ENCODE assay signal across 35 cellular contexts in the genomic region with DNA sequence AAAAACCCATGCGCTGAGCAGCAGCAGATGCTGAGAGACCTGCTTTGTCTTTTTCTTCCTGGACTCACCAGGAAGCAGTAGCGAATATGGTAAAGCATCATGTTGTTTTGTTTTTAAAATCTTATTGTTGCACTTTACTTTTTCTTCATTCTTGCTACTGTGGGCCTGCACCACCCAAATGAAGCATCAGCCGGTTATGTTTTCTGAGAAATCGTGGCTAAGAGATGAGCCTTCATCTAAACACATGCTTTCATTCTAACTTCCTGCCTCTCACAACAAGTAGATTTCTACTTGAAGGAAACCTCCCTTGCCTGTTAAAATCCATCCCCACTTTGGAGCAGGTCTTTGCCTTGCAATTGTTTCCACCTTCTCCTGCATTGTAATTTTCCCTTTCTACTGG.
"Had no signal": no experiment of that assay in that cellular context is flagged by ENCODE, and none has a peak within 500 bp of the region (broad histone marks: within the 10 kb centered on the region; RNA-seq: fewer than 3 reads in every experiment).

No MANE protein-coding gene starts in this region.

- H3K27me3 ChIP-seq: MG63 had no signal

- DNase-seq: Karpas-422, Kasumi-1, MG63, MM.1S, MV-4-11, NCI-H1048, NCI-H1092, NCI-H1092 treated with DMSO at 0.1 percent for 48 hours, NCI-H1105, NCI-H1105 treated with DMSO at 0.1 percent for 48 hours, NCI-H1417, NCI-H1417 treated with DMSO at 0.1 percent for 48 hours, NCI-H1436, NCI-H1436 treated with DMSO at 0.1 percent for 48 hours, NCI-H146, NCI-H1694, NCI-H1694 treated with DMSO at 0.1 percent for 48 hours, NCI-H187, NCI-H187 treated with DMSO at 0.1 percent for 48 hours, NCI-H1930, NCI-H2029, NCI-H2029 treated with DMSO at 0.1 percent for 48 hours, NCI-H2081, NCI-H2081 treated with DMSO at 0.1 percent for 48 hours, NCI-H2107, NCI-H2171, NCI-H2171 treated with DMSO at 0.1 percent for 48 hours, NCI-H2227 treated with DMSO at 0.1 percent for 48 hours, NCI-H226, NCI-H345, NCI-H446, NCI-H446 treated with DMSO at 0.1 percent for 48 hours, NCI-H510A, NCI-H510A treated with DMSO at 0.1 percent for 48 hours, NCI-H524 had no signal

- H3K36me3 ChIP-seq: MG63 had no signal

- H3K4me3 ChIP-seq: MG63 had no signal

- H3K9me3 ChIP-seq: MG63 had no signal
